In the genomic region with DNA sequence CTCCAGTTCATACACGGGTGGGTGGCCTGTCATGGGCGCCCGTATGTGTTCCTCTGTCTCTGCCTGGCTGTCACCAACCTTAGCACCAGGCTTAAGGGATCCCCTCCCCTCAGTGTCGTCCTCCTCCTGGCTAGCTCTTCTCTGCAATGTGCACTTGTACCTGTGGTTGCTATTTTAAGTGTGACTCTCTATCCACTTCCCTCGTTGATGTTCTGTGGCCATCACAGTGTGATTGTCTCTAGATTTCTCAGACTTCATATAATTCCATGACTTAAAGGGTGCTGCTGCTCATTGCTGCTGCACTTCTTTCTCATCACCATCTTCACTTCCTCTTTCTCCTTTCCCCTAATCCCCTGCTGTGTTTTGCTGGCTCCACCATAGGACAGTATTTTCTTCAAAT, we compare ENCODE assay signal across 11 cellular contexts.
DNase-seq lines count a peak whose midpoint lies in the region; ATAC-seq and TF ChIP-seq lines count a peak whose summit lies in the region.
"Had no signal": no experiment of that assay in that cellular context is flagged by ENCODE, and none has a peak within 500 bp of the region (broad histone marks: within the 10 kb centered on the region; RNA-seq: fewer than 3 reads in every experiment).

No MANE protein-coding gene starts in this region.

- no peaks in the 10 kb centered on the region for H3K36me3 ChIP-seq in thyroid gland
- H3K36me3 ChIP-seq: tibial nerve had no signal

- no peaks in the 10 kb centered on the region for H3K9me3 ChIP-seq in thyroid gland
- H3K9me3 ChIP-seq: tibial nerve had no signal

- TF ChIP-seq CTCF in GM20000 (IDR thresholded peaks at IDR 0.05; ENCODE audit: extremely low read depth, missing control alignments) (no peak), thyroid gland (IDR thresholded peaks at IDR 0.05) (no peak)

- H3K4me1 ChIP-seq in thyroid gland, result no peaks in the 10 kb centered on the region
- H3K4me1 ChIP-seq: tibial nerve had no signal

- CTCF ChIA-PET in HEK293T (lab: Yijun Ruan, JAX), result no interaction called here

- TF ChIP-seq POLR2A in thyroid gland (IDR thresholded peaks at IDR 0.05), result no peak

- ATAC-seq in GM18498 (IDR thresholded peaks at IDR 0.05; ENCODE audit: unreplicated experiment) (peak; percentile 91), HG03103 (IDR thresholded peaks at IDR 0.05; ENCODE audit: low read depth, unreplicated experiment) (peak; percentile 91)
- ATAC-seq: left ventricle myocardium superior, Right ventricle myocardium inferior had no signal

- intact Hi-C loops in thyroid gland (cut with DNase I), result loop anchor here (10.0 kb wide), 1 partner anchor 52 kb away; no protein-coding TSS in a partner anchor

- WGBS in thyroid gland, 2 donors, result 69% methylated on average over 5 of the region's 5 CpGs

- H3K27me3 ChIP-seq in thyroid gland, result no peaks in the 10 kb centered on the region
- H3K27me3 ChIP-seq: tibial nerve had no signal

- DNase-seq in GM20000 (ENCODE audit: low spot score) (peak; percentile 45), SIG-M5 (lab: John Stamatoyannopoulos, UW) (peak; percentile 10), SW480 (ENCODE audit: low spot score) (no peak), HEK293T (ENCODE audit: extremely low spot score) (no peak), dedifferentiated amniotic fluid mesenchymal stem cell (ENCODE audit: extremely low spot score) (no peak), thyroid gland (no peak)
- DNase-seq: left ventricle myocardium superior had no signal

- POLR2A ChIA-PET in HEK293T (lab: Yijun Ruan, JAX), result no interaction called here

- no peak overlapping the region for H3K27ac ChIP-seq in thyroid gland
- H3K27ac ChIP-seq: tibial nerve had no signal

- H3K4me3 ChIP-seq in thyroid gland (replicated peaks in 1 of 3), result no peak overlapping the region
- H3K4me3 ChIP-seq: tibial nerve had no signal

TF ChIP-seq in HEK293T, 16 proteins besides CTCF, POLR2A, EP300 and RAD21:
- TF ChIP-seq SP1 (IDR thresholded peaks at IDR 0.05) (no peak), SUZ12 (IDR thresholded peaks at IDR 0.05) (no peak), FOXM1 (IDR thresholded peaks at IDR 0.05; ENCODE audit: borderline replicate concordance) (no peak), L3MBTL2 (conservative IDR thresholded peaks at IDR 0.05) (no peak), NFRKB (IDR thresholded peaks at IDR 0.05) (no peak), ZNF384 (IDR thresholded peaks at IDR 0.05) (no peak), TARDBP (IDR thresholded peaks at IDR 0.05) (no peak), FOXK2 (IDR thresholded peaks at IDR 0.05) (no peak), FOXA1 (IDR thresholded peaks at IDR 0.05) (no peak), BHLHE40 (IDR thresholded peaks at IDR 0.05; ENCODE audit: borderline replicate concordance) (no peak), CTBP1 (IDR thresholded peaks at IDR 0.05; ENCODE audit: borderline replicate concordance) (no peak), HDGF (IDR thresholded peaks at IDR 0.05; ENCODE audit: borderline replicate concordance) (no peak), LEF1 (IDR thresholded peaks at IDR 0.05; ENCODE audit: borderline replicate concordance) (no peak)
- TF ChIP-seq, protein P1, sequence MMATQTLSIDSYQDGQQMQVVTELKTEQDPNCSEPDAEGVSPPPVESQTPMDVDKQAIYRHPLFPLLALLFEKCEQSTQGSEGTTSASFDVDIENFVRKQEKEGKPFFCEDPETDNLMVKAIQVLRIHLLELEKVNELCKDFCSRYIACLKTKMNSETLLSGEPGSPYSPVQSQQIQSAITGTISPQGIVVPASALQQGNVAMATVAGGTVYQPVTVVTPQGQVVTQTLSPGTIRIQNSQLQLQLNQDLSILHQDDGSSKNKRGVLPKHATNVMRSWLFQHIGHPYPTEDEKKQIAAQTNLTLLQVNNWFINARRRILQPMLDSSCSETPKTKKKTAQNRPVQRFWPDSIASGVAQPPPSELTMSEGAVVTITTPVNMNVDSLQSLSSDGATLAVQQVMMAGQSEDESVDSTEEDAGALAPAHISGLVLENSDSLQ (IDR thresholded peaks at IDR 0.05), result no peak

Comparison
In these comparisons a context has a peak if more than half of its experiments do, and no peak if none do; other contexts are left out.
1. DNase-seq: peak in GM20000 (single experiment) and SIG-M5 (single experiment); none in SW480 (single experiment), HEK293T (single experiment), dedifferentiated amniotic fluid mesenchymal stem cell (single experiment) and thyroid gland (0 of 2).